In genomic region chr3:42183991-42184621, GRCh38 we compare ENCODE assay signal across 1 cellular context.
TF ChIP-seq lines count a peak whose summit lies in the region.

No MANE protein-coding gene starts in this region.

TF ChIP-seq in GM23338, 12 proteins besides CTCF, POLR2A, EP300 and RAD21 (continued from another document):
- TF ChIP-seq EZH2 (IDR thresholded peaks at IDR 0.05; ENCODE audit: low read depth, unreplicated experiment): no peak
- TF ChIP-seq REST (IDR thresholded peaks at IDR 0.05; ENCODE audit: unreplicated experiment): no peak
- no peak for TF ChIP-seq ZNF331 (CRISPR knock-in tag; IDR thresholded peaks at IDR 0.05; ENCODE audit: low read depth)
TF ChIP-seq in GM23338: peak in this region for 0.
